ENCODE assay signal across 8 cellular contexts in the genomic region with DNA sequence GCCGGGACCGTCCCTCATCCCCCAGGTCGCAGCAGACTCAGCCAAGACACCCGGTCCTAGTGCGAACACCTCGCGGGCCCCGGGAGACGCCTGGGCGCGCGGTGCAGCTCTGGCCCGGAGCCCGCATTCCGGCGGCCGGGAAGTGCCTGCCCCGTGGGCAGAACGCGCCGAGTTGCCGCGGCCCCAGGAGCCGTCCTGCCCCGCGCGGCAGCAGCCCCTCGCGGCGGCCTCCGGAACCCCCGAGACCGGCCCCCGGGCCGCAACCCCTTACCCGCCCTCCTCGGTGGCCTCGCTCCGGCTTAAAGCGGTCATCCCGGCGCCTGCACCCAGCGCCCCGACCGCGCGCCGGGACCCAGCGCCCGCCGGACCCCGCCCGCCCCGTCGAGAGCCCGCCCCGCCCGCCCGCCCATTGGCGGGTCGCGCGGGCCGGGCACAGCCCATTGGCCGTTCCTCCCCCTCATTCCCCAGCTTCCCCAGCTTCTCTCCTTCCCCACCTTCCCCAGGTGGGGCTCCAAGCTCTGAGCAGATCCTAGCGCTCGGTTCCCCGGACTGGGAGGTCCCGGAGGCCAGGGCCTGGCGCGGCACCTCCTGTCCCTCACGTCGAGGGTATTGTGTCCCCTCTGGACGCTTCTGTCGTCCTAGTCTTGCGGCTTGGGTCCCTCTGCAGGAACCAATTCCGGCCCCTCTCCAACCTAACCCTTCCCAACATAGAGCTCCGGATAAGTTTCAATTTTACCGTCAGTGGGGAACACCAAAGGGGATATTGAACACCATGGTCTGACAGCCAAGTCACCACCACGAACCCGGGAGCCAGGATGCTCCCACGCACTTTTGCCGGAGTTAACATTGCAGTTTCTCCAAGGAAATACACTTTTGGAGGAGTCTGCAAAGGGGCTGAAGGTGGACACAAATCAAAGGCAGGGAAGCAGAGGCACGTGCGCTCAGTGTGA. TPM values are rescaled to one million over a fixed set of nuclear protein-coding genes. Genes with fewer than 3 reads are reported as not detected.
A peak's percentile ranks its signal among the peaks of the same experiment; 100 is the strongest.
DNase-seq lines count a peak whose midpoint lies in the region; ATAC-seq and TF ChIP-seq lines count a peak whose summit lies in the region.

A gene (minus strand): TSS at position 328 of the 950 bp plus-strand sequence.

- H3K4me3 Mint-ChIP-seq in activated CD4-positive, alpha-beta memory T cell treated with anti-CD3 and anti-CD28 coated beads for 36 hours = peak within 1 kb of the TSS; percentile 55
- H3K4me3 Mint-ChIP-seq in nephron = peak within 1 kb of the TSS; percentile 80 to 85 (median 83)

- H3K4me3 ChIP-seq in esophagus squamous epithelium = peak within 1 kb of the TSS; percentile 52 to 82 (median 56)
- H3K4me3 ChIP-seq in urinary bladder (ENCODE audit: low read depth, low read length) = peak within 1 kb of the TSS; percentile 48

- peaks cover 15% of the 10 kb centered on the region for H3K4me1 Mint-ChIP-seq in activated CD4-positive, alpha-beta memory T cell treated with anti-CD3 and anti-CD28 coated beads for 36 hours (ENCODE audit: low read depth)
- H3K4me1 Mint-ChIP-seq in nephron = peaks cover 34% of the 10 kb centered on the region

- POLR2A ChIA-PET in activated CD4-positive, alpha-beta memory T cell treated with anti-CD3 and anti-CD28 coated beads for 36 hours (lab: Charles Lee) = interaction anchor here (0.5 to 1.4 kb wide), 3 partner anchors 8 to 40 kb away, joined by 3 to 4 read pairs (median 3); no protein-coding TSS in a partner anchor

- H3K36me3 Mint-ChIP-seq in activated CD4-positive, alpha-beta memory T cell treated with anti-CD3 and anti-CD28 coated beads for 36 hours = peaks cover 44% of the 10 kb centered on the region
- H3K36me3 Mint-ChIP-seq in nephron (ENCODE audit: low read depth) = peaks cover 36% of the 10 kb centered on the region

- peaks cover 8 to 74% (median 30%) of the 10 kb centered on the region in 3 donors for H3K4me1 ChIP-seq in esophagus squamous epithelium
- no peaks in the 10 kb centered on the region for H3K4me1 ChIP-seq in urinary bladder (ENCODE audit: insufficient read depth)

- H3K27me3 Mint-ChIP-seq in activated CD4-positive, alpha-beta memory T cell treated with anti-CD3 and anti-CD28 coated beads for 36 hours = peaks cover 11% of the 10 kb centered on the region
- peaks cover 46% of the 10 kb centered on the region for H3K27me3 Mint-ChIP-seq in nephron (ENCODE audit: low read depth)

- peak; percentile 46 for ATAC-seq in HG02642 (IDR thresholded peaks at IDR 0.05; ENCODE audit: poor library complexity, unreplicated experiment)
- no peak for ATAC-seq in HG03196 (IDR thresholded peaks at IDR 0.05; ENCODE audit: unreplicated experiment)

- no peak within 1 kb of the TSS for H3K27ac Mint-ChIP-seq in activated CD4-positive, alpha-beta memory T cell treated with anti-CD3 and anti-CD28 coated beads for 36 hours
- H3K27ac Mint-ChIP-seq in nephron = no peak within 1 kb of the TSS

- H3K36me3 ChIP-seq in esophagus squamous epithelium (peaks cover 26 to 45% (median 43%) of the 10 kb centered on the region in 3 donors), urinary bladder (ENCODE audit: insufficient read depth) (no peaks in the 10 kb centered on the region)

- DNase-seq in Caki2 (ENCODE audit: low read depth) = peak; percentile 70
- peak; percentile 46 for DNase-seq in activated CD4-positive, alpha-beta memory T cell treated with anti-CD3 and anti-CD28 coated beads for 36 hours
- no peak for DNase-seq in esophagus squamous epithelium (lab: John Stamatoyannopoulos, UW)
- no peak for DNase-seq in KG1 (lab: John Stamatoyannopoulos, UW)

- no peaks in the 10 kb centered on the region for H3K9me3 Mint-ChIP-seq in activated CD4-positive, alpha-beta memory T cell treated with anti-CD3 and anti-CD28 coated beads for 36 hours
- H3K9me3 Mint-ChIP-seq in nephron = no peaks in the 10 kb centered on the region

- in situ Hi-C loops in Caki2 (cut with HindIII; ENCODE audit: low pct_unique_long_range_greater_than_20kb, low sequenced_read_pairs) = no loop called here

- H3K27me3 ChIP-seq in esophagus squamous epithelium = peaks cover 0 to 13% (median 0%) of the 10 kb centered on the region in 4 donors

- TF ChIP-seq CTCF in esophagus squamous epithelium (IDR thresholded peaks at IDR 0.05) (no peak), nephron (IDR thresholded peaks at IDR 0.05; ENCODE audit: unreplicated experiment in 3 of 3) (no peak)

- intact Hi-C loops in activated CD4-positive, alpha-beta memory T cell treated with anti-CD3 and anti-CD28 coated beads for 36 hours (cut with micrococcal nuclease) = loop anchor here (2.0 kb wide), 1 partner anchor 75 kb away; a partner anchor contains a TSS
- intact Hi-C loops in esophagus squamous epithelium (cut with DNase I) = loop anchor here (5.0 kb wide), 1 partner anchor 75 kb away; a partner anchor contains a TSS

- peak within 1 kb of the TSS; percentile 60 to 78 (median 76) for H3K27ac ChIP-seq in esophagus squamous epithelium
- H3K27ac ChIP-seq in urinary bladder (ENCODE audit: low read depth) = no peak within 1 kb of the TSS

- H3K9me3 ChIP-seq in esophagus squamous epithelium = no peaks in the 10 kb centered on the region

- CTCF ChIA-PET in activated CD4-positive, alpha-beta memory T cell treated with anti-CD3 and anti-CD28 coated beads for 36 hours (lab: Charles Lee) = interaction anchor here (0.9 to 5.1 kb wide), 5 partner anchors 26 to 393 kb away, joined by 3 to 65 read pairs (median 5); no protein-coding TSS in a partner anchor

- TF ChIP-seq POLR2A in esophagus squamous epithelium (IDR thresholded peaks at IDR 0.05) = no peak

- WGBS in esophagus squamous epithelium, 2 donors = 4 to 29% methylated on average over 5 to 9 of the region's 85 CpGs
- WGBS in urinary bladder = 9% methylated on average over 85 of the region's 85 CpGs

RNA-seq across cellular contexts. Expression of the gene that starts here (rescaled TPM):
- total RNA-seq in Caki2 (2014; rRNA removed; shearing (Covaris generic); ENCODE audit: low replicate concordance) = 0.47 and 12.9 TPM in 2 replicates
- not detected for total RNA-seq in activated CD4-positive, alpha-beta memory T cell treated with anti-CD3 and anti-CD28 coated beads for 36 hours
- total RNA-seq in esophagus squamous epithelium (1 to 10 TPM; 1.2 to 8.0 (median 3.7) TPM), urinary bladder (0.74 TPM)
- polyA plus RNA-seq in urinary bladder = 0.19 TPM

Comparison
In these comparisons a context has a peak if more than half of its experiments do, and no peak if none do; other contexts are left out.
1. Peak in DNase-seq in activated CD4-positive, alpha-beta memory T cell treated with anti-CD3 and anti-CD28 coated beads for 36 hours; RNA of the gene not detected or under 1 TPM.